In genomic region chr19:19260417-19260816, GRCh38 we compare ENCODE assay signal across 25 cellular contexts. TPM values are rescaled to one million over a fixed set of nuclear protein-coding genes. Genes with fewer than 3 reads are reported as not detected.
"Had no signal": no experiment of that assay in that cellular context is flagged by ENCODE, and none has a peak within 500 bp of the region (broad histone marks: within the 10 kb centered on the region; RNA-seq: fewer than 3 reads in every experiment).

No MANE protein-coding gene starts in this region.

- H3K9me3 ChIP-seq: neutrophil, thyroid gland had no signal

- H3K4me3 Mint-ChIP-seq: activated CD8-positive, alpha-beta T cell treated with anti-CD3 and anti-CD28 coated beads for 36 hours; activated naive CD8-positive, alpha-beta T cell treated with anti-CD3 and anti-CD28 coated beads, Interleukin-2, amount 10 ng/mL, durations not matched to agents 7 days and 5 days; stimulated activated effector memory CD8-positive, alpha-beta T cell treated with anti-CD3 and anti-CD28 coated beads, Interleukin-12 subunit alpha, Interleukin-12 subunit beta, amount 100 ng/mL, for 72 hours had no signal

- H3K4me3 ChIP-seq: smooth muscle cell, thyroid gland had no signal

- H3K27ac ChIP-seq: esophagus squamous epithelium, foreskin keratinocyte, heart right ventricle, neutrophil, thyroid gland, VCaP had no signal

- FAIRE-seq: bronchial epithelial cell, endometrium, urothelium cell line had no signal

- DNase-seq: activated CD4-positive, alpha-beta T cell treated with anti-CD3 and anti-CD28 coated beads for 4 hours; activated CD8-positive, alpha-beta memory T cell treated with anti-CD3 and anti-CD28 coated beads, Interleukin-2, amount 50 U/mL, for 4 hours; activated CD8-positive, alpha-beta T cell treated with anti-CD3 and anti-CD28 coated beads for 36 hours; activated naive CD8-positive, alpha-beta T cell treated with anti-CD3 and anti-CD28 coated beads, Interleukin-2, amount 10 ng/mL, durations not matched to agents 7 days and 5 days; aorta; esophagus squamous epithelium; heart right ventricle; kidney glomerular epithelial cell; right cardiac atrium; T1000; thyroid gland had no signal

- H3K9me3 Mint-ChIP-seq: activated CD8-positive, alpha-beta T cell treated with anti-CD3 and anti-CD28 coated beads for 36 hours; activated naive CD8-positive, alpha-beta T cell treated with anti-CD3 and anti-CD28 coated beads, Interleukin-2, amount 10 ng/mL, durations not matched to agents 7 days and 5 days; stimulated activated effector memory CD8-positive, alpha-beta T cell treated with anti-CD3 and anti-CD28 coated beads, Interleukin-12 subunit alpha, Interleukin-12 subunit beta, amount 100 ng/mL, for 72 hours had no signal

- H3K27me3 ChIP-seq: thyroid gland had no signal

- ATAC-seq: right cardiac atrium had no signal

- H3K4me1 ChIP-seq: foreskin keratinocyte had no signal

- H3K27ac Mint-ChIP-seq: activated CD8-positive, alpha-beta T cell treated with anti-CD3 and anti-CD28 coated beads for 36 hours; activated naive CD8-positive, alpha-beta T cell treated with anti-CD3 and anti-CD28 coated beads, Interleukin-2, amount 10 ng/mL, durations not matched to agents 7 days and 5 days; stimulated activated effector memory CD8-positive, alpha-beta T cell treated with anti-CD3 and anti-CD28 coated beads, Interleukin-12 subunit alpha, Interleukin-12 subunit beta, amount 100 ng/mL, for 72 hours had no signal

- H3K36me3 Mint-ChIP-seq: stimulated activated effector memory CD8-positive, alpha-beta T cell treated with anti-CD3 and anti-CD28 coated beads, Interleukin-12 subunit alpha, Interleukin-12 subunit beta, amount 100 ng/mL, for 72 hours had no signal

- H3K36me3 ChIP-seq: esophagus squamous epithelium, heart right ventricle, neutrophil, thyroid gland had no signal

RNA-seq across cellular contexts. Expression of gene TM6SF2, which starts 12.7 kb away (rescaled TPM):
- total RNA-seq: activated CD8-positive, alpha-beta T cell treated with anti-CD3 and anti-CD28 coated beads for 36 hours; activated naive CD8-positive, alpha-beta T cell treated with anti-CD3 and anti-CD28 coated beads, Interleukin-2, amount 10 ng/mL, durations not matched to agents 7 days and 5 days; bronchial epithelial cell; dermis microvascular lymphatic vessel endothelial cell; foreskin keratinocyte; thyroid gland had no signal

RNA-seq across cellular contexts. Expression of gene NCAN, which starts 48.7 kb away (rescaled TPM):
- total RNA-seq: activated CD8-positive, alpha-beta T cell treated with anti-CD3 and anti-CD28 coated beads for 36 hours; activated naive CD8-positive, alpha-beta T cell treated with anti-CD3 and anti-CD28 coated beads, Interleukin-2, amount 10 ng/mL, durations not matched to agents 7 days and 5 days; aorta; bronchial epithelial cell; chondrocyte; esophagus squamous epithelium; foreskin keratinocyte; heart right ventricle; liver; mesenteric fat pad; myocyte; posterior vena cava; right cardiac atrium; smooth muscle cell had no signal
- polyA plus RNA-seq: aorta, foreskin keratinocyte, heart right ventricle, right cardiac atrium, smooth muscle cell had no signal
